12 cellular contexts compared by ENCODE assay signal in genomic region chr19:2969104-2969504, GRCh38. TPM values are rescaled to one million over a fixed set of nuclear protein-coding genes. Genes with fewer than 3 reads are reported as not detected.
DNase-seq lines count a peak whose midpoint lies in the region; FAIRE-seq and TF ChIP-seq lines count a peak whose summit lies in the region.
"Had no signal": no experiment of that assay in that cellular context is flagged by ENCODE, and none has a peak within 500 bp of the region (broad histone marks: within the 10 kb centered on the region; RNA-seq: fewer than 3 reads in every experiment).

No MANE protein-coding gene starts in this region.

- no peaks in the 10 kb centered on the region for H3K4me1 Mint-ChIP-seq in activated CD4-positive, alpha-beta memory T cell treated with anti-CD3 and anti-CD28 coated beads for 36 hours (ENCODE audit: low read depth)

- DNase-seq in DMS53 (lab: John Stamatoyannopoulos, UW): peak; percentile 89
- peak; percentile 93 for DNase-seq in NCI-H2196 treated with DMSO at 0.1 percent for 48 hours (lab: John Stamatoyannopoulos, UW; ENCODE audit: unreplicated experiment)
- DNase-seq in endothelial cell of umbilical vein (ENCODE audit: low read depth, low spot score): peak; percentile 78
- DNase-seq in H7: no peak
- no peak for DNase-seq in NCI-H226
- DNase-seq in activated CD4-positive, alpha-beta memory T cell treated with anti-CD3 and anti-CD28 coated beads for 36 hours: no peak
- no peak for DNase-seq in MM.1S
- DNase-seq: activated naive CD8-positive, alpha-beta T cell treated with anti-CD3 and anti-CD28 coated beads, Interleukin-2, amount 10 ng/mL, durations not matched to agents 7 days and 5 days; hippocampal formation; T-cell had no signal

- H3K27me3 Mint-ChIP-seq in activated CD4-positive, alpha-beta memory T cell treated with anti-CD3 and anti-CD28 coated beads for 36 hours: peaks cover under 1% of the 10 kb centered on the region

- dilution Hi-C loops in endothelial cell of umbilical vein (cut with MboI; ENCODE audit: extremely low pct_ligation_motif_present, low sequenced_read_pairs): no loop called here

- no peaks in the 10 kb centered on the region for H4K20me1 ChIP-seq in endothelial cell of umbilical vein (replicated peaks; ENCODE audit: control insufficient read depth, extremely low read depth, insufficient read depth, low read length)
- H4K20me1 ChIP-seq in MM.1S (ENCODE audit: insufficient read depth, low read length): no peaks in the 10 kb centered on the region

- TF ChIP-seq CTCF in endothelial cell of umbilical vein (IDR thresholded peaks at IDR 0.05; ENCODE audit: extremely low read depth in 1 of 2, insufficient read depth in 1 of 2, low read depth in 1 of 2, low read length in 2 of 2) (no peak), parathyroid adenoma (IDR thresholded peaks at IDR 0.05) (no peak), MM.1S (IDR thresholded peaks at IDR 0.05; ENCODE audit: low read length) (no peak)

- TF ChIP-seq POLR2A in endothelial cell of umbilical vein (IDR thresholded peaks at IDR 0.05; ENCODE audit: low read depth, low read length): no peak

- no peak overlapping the region for H3K4me3 Mint-ChIP-seq in activated CD4-positive, alpha-beta memory T cell treated with anti-CD3 and anti-CD28 coated beads for 36 hours
- H3K4me3 Mint-ChIP-seq: activated naive CD8-positive, alpha-beta T cell treated with anti-CD3 and anti-CD28 coated beads, Interleukin-2, amount 10 ng/mL, durations not matched to agents 7 days and 5 days; T-cell had no signal

- intact Hi-C loops in endothelial cell of umbilical vein (cut with micrococcal nuclease): loop anchor here (2.0 kb wide), 1 partner anchor 14 kb away; no protein-coding TSS in a partner anchor
- intact Hi-C loops in activated CD4-positive, alpha-beta memory T cell treated with anti-CD3 and anti-CD28 coated beads for 36 hours (cut with micrococcal nuclease): no loop called here

- H3K79me2 ChIP-seq in endothelial cell of umbilical vein (ENCODE audit: control insufficient read depth, insufficient read depth, low read length) (no peaks in the 10 kb centered on the region), parathyroid adenoma (no peaks in the 10 kb centered on the region), MM.1S (ENCODE audit: low read length) (no peaks in the 10 kb centered on the region)

- CTCF ChIA-PET in endothelial cell of umbilical vein (lab: Charles Lee): interaction anchor here (0.7 to 3.3 kb wide), 8 partner anchors 17 to 160 kb away, joined by 4 to 27 read pairs (median 5); no protein-coding TSS in a partner anchor
- CTCF ChIA-PET in activated CD4-positive, alpha-beta memory T cell treated with anti-CD3 and anti-CD28 coated beads for 36 hours (lab: Charles Lee): interaction anchor here (14.9 kb wide), 1 partner anchor 137 kb away, joined by 204 read pairs; no protein-coding TSS in a partner anchor

- FAIRE-seq in endothelial cell of umbilical vein (lab: Jason Lieb, UNC): peak; percentile 78

- H3K27ac ChIP-seq in endothelial cell of umbilical vein (ENCODE audit: insufficient read depth, low read depth, low read length): peak overlapping the region; percentile 65
- H3K27ac ChIP-seq in parathyroid adenoma: peak overlapping the region; percentile 72
- H3K27ac ChIP-seq in MM.1S (ENCODE audit: low read length): no peak overlapping the region
- H3K27ac ChIP-seq: thoracic aorta had no signal

- peak overlapping the region; percentile 36 for H3K9ac ChIP-seq in endothelial cell of umbilical vein (replicated peaks; ENCODE audit: extremely low read depth, insufficient read depth, low read length)
- no peak overlapping the region for H3K9ac ChIP-seq in parathyroid adenoma
- H3K9ac ChIP-seq in MM.1S (ENCODE audit: low read length): no peak overlapping the region

- H3K4me2 ChIP-seq in endothelial cell of umbilical vein (ENCODE audit: insufficient read depth, low read length) (peak overlapping the region; percentile 3), parathyroid adenoma (ENCODE audit: low read length) (peak overlapping the region; percentile 56), MM.1S (ENCODE audit: low read depth, low read length) (no peak overlapping the region)

- no peaks in the 10 kb centered on the region for H3F3A ChIP-seq in MM.1S (ENCODE audit: insufficient read depth, low read length)

- no peaks in the 10 kb centered on the region for H3K9me2 ChIP-seq in MM.1S (replicated peaks; ENCODE audit: insufficient read depth, low read length)

- no peaks in the 10 kb centered on the region for H3K27me3 ChIP-seq in endothelial cell of umbilical vein (ENCODE audit: control insufficient read depth in 2 of 2, insufficient read depth in 2 of 2, low read length in 2 of 2)
- no peaks in the 10 kb centered on the region for H3K27me3 ChIP-seq in parathyroid adenoma (ENCODE audit: control insufficient read depth, insufficient read depth, low read length)
- no peaks in the 10 kb centered on the region for H3K27me3 ChIP-seq in H7 (ENCODE audit: control insufficient read depth, insufficient read depth, low read length)
- H3K27me3 ChIP-seq in MM.1S (replicated peaks; ENCODE audit: insufficient read depth, low read length): peaks cover 87% of the 10 kb centered on the region

- H3K27ac Mint-ChIP-seq in activated CD4-positive, alpha-beta memory T cell treated with anti-CD3 and anti-CD28 coated beads for 36 hours: no peak overlapping the region
- H3K27ac Mint-ChIP-seq: activated naive CD8-positive, alpha-beta T cell treated with anti-CD3 and anti-CD28 coated beads, Interleukin-2, amount 10 ng/mL, durations not matched to agents 7 days and 5 days; T-cell had no signal

- no peaks in the 10 kb centered on the region for H3K9me1 ChIP-seq in endothelial cell of umbilical vein (replicated peaks; ENCODE audit: control insufficient read depth, extremely low read depth, insufficient read depth, low read length)

- H3K9me3 ChIP-seq in endothelial cell of umbilical vein (replicated peaks; ENCODE audit: control insufficient read depth, insufficient read depth, low read length) (no peaks in the 10 kb centered on the region), parathyroid adenoma (ENCODE audit: control insufficient read depth, low read length) (no peaks in the 10 kb centered on the region), MM.1S (replicated peaks; ENCODE audit: insufficient read depth, low read length) (no peaks in the 10 kb centered on the region)
- H3K9me3 ChIP-seq: thoracic aorta had no signal

- H3K36me3 ChIP-seq in endothelial cell of umbilical vein (ENCODE audit: control insufficient read depth in 2 of 2, extremely low read depth in 1 of 2, insufficient read depth in 2 of 2, low read length in 2 of 2) (no peaks in the 10 kb centered on the region), parathyroid adenoma (ENCODE audit: control insufficient read depth, insufficient read depth, low read length) (no peaks in the 10 kb centered on the region), H7 (replicated peaks; ENCODE audit: control insufficient read depth, insufficient read depth, low read length) (no peaks in the 10 kb centered on the region), MM.1S (replicated peaks; ENCODE audit: insufficient read depth, low read length) (no peaks in the 10 kb centered on the region)
- H3K36me3 ChIP-seq: thoracic aorta had no signal

- H3K36me3 Mint-ChIP-seq in activated CD4-positive, alpha-beta memory T cell treated with anti-CD3 and anti-CD28 coated beads for 36 hours: no peaks in the 10 kb centered on the region
- H3K36me3 Mint-ChIP-seq: activated naive CD8-positive, alpha-beta T cell treated with anti-CD3 and anti-CD28 coated beads, Interleukin-2, amount 10 ng/mL, durations not matched to agents 7 days and 5 days; T-cell had no signal

- BruUV-seq in endothelial cell of umbilical vein (replicated peaks; lab: Mats Ljungman, UMichigan): no TSS peak

- POLR2A ChIA-PET in endothelial cell of umbilical vein (lab: Charles Lee): no interaction called here
- POLR2A ChIA-PET in activated CD4-positive, alpha-beta memory T cell treated with anti-CD3 and anti-CD28 coated beads for 36 hours (lab: Charles Lee): no interaction called here

- no peaks in the 10 kb centered on the region for H3K9me3 Mint-ChIP-seq in activated CD4-positive, alpha-beta memory T cell treated with anti-CD3 and anti-CD28 coated beads for 36 hours
- H3K9me3 Mint-ChIP-seq: activated naive CD8-positive, alpha-beta T cell treated with anti-CD3 and anti-CD28 coated beads, Interleukin-2, amount 10 ng/mL, durations not matched to agents 7 days and 5 days; T-cell had no signal

- H3K4me3 ChIP-seq in endothelial cell of umbilical vein (replicated peaks in 1 of 3; ENCODE audit: insufficient read depth in 1 of 3, low read depth in 1 of 3, low read length in 3 of 3): no peak overlapping the region
- H3K4me3 ChIP-seq in parathyroid adenoma (ENCODE audit: low read depth, low read length): peak overlapping the region; percentile 17
- H3K4me3 ChIP-seq in H7 (ENCODE audit: insufficient read depth, low read depth, low read length): no peak overlapping the region
- no peak overlapping the region for H3K4me3 ChIP-seq in MM.1S (ENCODE audit: low read length)
- H3K4me3 ChIP-seq: thoracic aorta had no signal

- H2AFZ ChIP-seq in endothelial cell of umbilical vein (ENCODE audit: low read depth, low read length) (peak overlapping the region; percentile 47), parathyroid adenoma (peak overlapping the region; percentile 82), MM.1S (ENCODE audit: low read length) (no peak overlapping the region)

- H3K4me1 ChIP-seq in endothelial cell of umbilical vein (ENCODE audit: control insufficient read depth, extremely low read depth, insufficient read depth, low read length): peaks cover 23% of the 10 kb centered on the region
- H3K4me1 ChIP-seq in parathyroid adenoma: peaks cover 21% of the 10 kb centered on the region
- H3K4me1 ChIP-seq in MM.1S (ENCODE audit: low read length): no peaks in the 10 kb centered on the region

RNA-seq across cellular contexts. Expression of gene TLE6, which starts 8.3 kb away (rescaled TPM):
- total RNA-seq in endothelial cell of umbilical vein: 1.9 and 2.0 TPM in 2 replicates
- polyA plus RNA-seq in endothelial cell of umbilical vein: 1.6 and 2.1 TPM in 2 replicates
- 1.0 and 1.4 TPM in 2 replicates for polyA plus RNA-seq in endothelial cell of umbilical vein (2011; cell fraction: cytosol; rRNA removed)
- polyA plus RNA-seq in endothelial cell of umbilical vein (2011; cell fraction: nucleus; rRNA removed): 7.1 and 8.2 TPM in 2 replicates
- polyA plus RNA-seq in endothelial cell of umbilical vein (2012): 0.83 and 2.2 TPM in 2 replicates
- polyA minus RNA-seq in endothelial cell of umbilical vein: 0.83 and 1.5 TPM in 2 replicates
- polyA minus RNA-seq in endothelial cell of umbilical vein (2011; cell fraction: cytosol; rRNA and poly(A)+ RNA removed): 1.8 TPM
- 1.5 TPM in 2 replicates for polyA minus RNA-seq in endothelial cell of umbilical vein (2011; cell fraction: nucleus; rRNA and poly(A)+ RNA removed)
- total RNA-seq in H7 (2014; rRNA removed; shearing (Covaris generic)): 10.4 and 14.2 TPM in 2 replicates
- 1 to 10 TPM; 2.5 to 2.6 TPM for total RNA-seq in activated CD4-positive, alpha-beta memory T cell treated with anti-CD3 and anti-CD28 coated beads for 36 hours

RNA-seq across cellular contexts. Expression of gene ZNF77, which starts 24.3 kb away (rescaled TPM):
- 5.9 and 7.0 TPM in 2 replicates for total RNA-seq in endothelial cell of umbilical vein
- polyA plus RNA-seq in endothelial cell of umbilical vein: 7.7 and 10.2 TPM in 2 replicates
- polyA plus RNA-seq in endothelial cell of umbilical vein (2011; cell fraction: cytosol; rRNA removed): 15.7 and 17.7 TPM in 2 replicates
- 14.0 and 14.9 TPM in 2 replicates for polyA plus RNA-seq in endothelial cell of umbilical vein (2011; cell fraction: nucleus; rRNA removed)
- 5.1 and 5.5 TPM in 2 replicates for polyA plus RNA-seq in endothelial cell of umbilical vein (2012)
- polyA minus RNA-seq in endothelial cell of umbilical vein: 11.6 and 14.0 TPM in 2 replicates
- 1.8 TPM for polyA minus RNA-seq in endothelial cell of umbilical vein (2011; cell fraction: cytosol; rRNA and poly(A)+ RNA removed)
- 5.2 and 5.3 TPM in 2 replicates for polyA minus RNA-seq in endothelial cell of umbilical vein (2011; cell fraction: nucleus; rRNA and poly(A)+ RNA removed)
- 4.6 and 5.5 TPM in 2 replicates for total RNA-seq in H7 (2014; rRNA removed; shearing (Covaris generic))
- 1 to 10 TPM; 4.3 to 4.8 TPM for total RNA-seq in activated CD4-positive, alpha-beta memory T cell treated with anti-CD3 and anti-CD28 coated beads for 36 hours

RNA-seq across cellular contexts. Expression of gene TLE2, which starts 60.0 kb away (rescaled TPM):
- total RNA-seq in endothelial cell of umbilical vein: 38.8 and 42.5 TPM in 2 replicates
- 32.0 and 38.3 TPM in 2 replicates for polyA plus RNA-seq in endothelial cell of umbilical vein
- polyA plus RNA-seq in endothelial cell of umbilical vein (2011; cell fraction: cytosol; rRNA removed): 18.1 and 24.3 TPM in 2 replicates
- polyA plus RNA-seq in endothelial cell of umbilical vein (2011; cell fraction: nucleus; rRNA removed): 83.7 and 102 TPM in 2 replicates
- polyA plus RNA-seq in endothelial cell of umbilical vein (2012): 24.2 and 43.0 TPM in 2 replicates
- 13.2 and 18.9 TPM in 2 replicates for polyA minus RNA-seq in endothelial cell of umbilical vein
- polyA minus RNA-seq in endothelial cell of umbilical vein (2011; cell fraction: cytosol; rRNA and poly(A)+ RNA removed): 14.4 TPM
- polyA minus RNA-seq in endothelial cell of umbilical vein (2011; cell fraction: nucleus; rRNA and poly(A)+ RNA removed): 13.9 and 23.3 TPM in 2 replicates
- total RNA-seq in H7 (2014; rRNA removed; shearing (Covaris generic)): 9.6 and 18.7 TPM in 2 replicates
- 1 to 10 TPM; 8.5 to 9.9 TPM for total RNA-seq in activated CD4-positive, alpha-beta memory T cell treated with anti-CD3 and anti-CD28 coated beads for 36 hours

Comparison
In these comparisons a context has a peak if more than half of its experiments do, and no peak if none do; other contexts are left out.
1. DNase-seq: peak in DMS53 (single experiment), NCI-H2196 treated with DMSO at 0.1 percent for 48 hours (single experiment) and endothelial cell of umbilical vein (single experiment); none in H7 (single experiment), NCI-H226 (single experiment), activated CD4-positive, alpha-beta memory T cell treated with anti-CD3 and anti-CD28 coated beads for 36 hours (single experiment) and MM.1S (single experiment).